1 cellular context compared by ENCODE assay signal in the genomic region with DNA sequence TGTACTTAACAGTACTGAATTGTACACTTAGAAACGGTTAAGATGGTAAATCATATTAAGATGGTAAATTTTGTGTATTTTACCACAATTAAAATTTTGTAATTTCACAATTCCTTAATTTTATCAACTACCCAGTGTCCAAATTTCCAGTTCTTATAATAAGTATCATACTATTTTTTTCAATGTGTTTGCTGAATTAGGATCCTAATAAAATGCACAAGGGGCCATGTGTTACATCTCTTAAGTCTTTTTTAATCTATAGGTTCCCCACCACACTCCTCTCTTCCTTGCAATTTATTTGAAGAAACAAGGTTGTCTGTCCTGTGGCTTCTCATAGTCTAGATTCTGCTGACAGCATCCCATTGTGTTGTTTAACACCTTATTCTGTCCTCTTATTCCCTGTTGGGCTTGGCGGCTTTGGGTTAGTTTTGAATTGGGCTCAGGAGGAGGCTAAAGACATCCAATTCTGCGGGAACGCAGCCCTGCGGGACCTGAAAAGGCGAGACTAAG.
TF ChIP-seq lines count a peak whose summit lies in the region.

No MANE protein-coding gene starts in this region.

TF ChIP-seq in H1, 55 proteins besides CTCF, POLR2A, EP300 and RAD21:
- TF ChIP-seq ASH2L (IDR thresholded peaks at IDR 0.05; ENCODE audit: low read length) (no peak), SIN3A (conservative IDR thresholded peaks at IDR 0.05 in 1 of 2, IDR thresholded peaks at IDR 0.05 in 1 of 2; ENCODE audit: low read depth in 1 of 2, low read length in 2 of 2) (no peak), SIX5 (IDR thresholded peaks at IDR 0.05; ENCODE audit: low read depth, low read length) (no peak), CBX8 (IDR thresholded peaks at IDR 0.05; ENCODE audit: borderline replicate concordance, low read depth, low read length) (no peak), SAP30 (IDR thresholded peaks at IDR 0.05; ENCODE audit: insufficient read depth, insufficient replicate concordance, low read length) (no peak)
- TF ChIP-seq, protein P1, sequence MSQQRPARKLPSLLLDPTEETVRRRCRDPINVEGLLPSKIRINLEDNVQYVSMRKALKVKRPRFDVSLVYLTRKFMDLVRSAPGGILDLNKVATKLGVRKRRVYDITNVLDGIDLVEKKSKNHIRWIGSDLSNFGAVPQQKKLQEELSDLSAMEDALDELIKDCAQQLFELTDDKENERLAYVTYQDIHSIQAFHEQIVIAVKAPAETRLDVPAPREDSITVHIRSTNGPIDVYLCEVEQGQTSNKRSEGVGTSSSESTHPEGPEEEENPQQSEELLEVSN (IDR thresholded peaks at IDR 0.05), result no peak
- TF ChIP-seq, protein P2, sequence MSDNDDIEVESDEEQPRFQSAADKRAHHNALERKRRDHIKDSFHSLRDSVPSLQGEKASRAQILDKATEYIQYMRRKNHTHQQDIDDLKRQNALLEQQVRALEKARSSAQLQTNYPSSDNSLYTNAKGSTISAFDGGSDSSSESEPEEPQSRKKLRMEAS (IDR thresholded peaks at IDR 0.05), result no peak
